ENCODE assay signal across 7 cellular contexts in genomic region chr3:52831500-52832301, GRCh38. TPM values are rescaled to one million over a fixed set of nuclear protein-coding genes. Genes with fewer than 3 reads are reported as not detected.
DNase-seq lines count a peak whose midpoint lies in the region; ATAC-seq and TF ChIP-seq lines count a peak whose summit lies in the region.

No MANE protein-coding gene starts in this region.

- H3K4me1 ChIP-seq in foreskin keratinocyte: no peaks in the 10 kb centered on the region

- H3K27me3 ChIP-seq in HL-60 (ENCODE audit: insufficient read depth, poor library complexity, severe bottlenecking) (no peaks in the 10 kb centered on the region), foreskin keratinocyte (peaks cover 2% of the 10 kb centered on the region)

- DNase-seq in HL-60 (ENCODE audit: low read depth in 1 of 2, low spot score in 1 of 2) (peak; percentile 46 to 77), SK-MEL-5 (ENCODE audit: low read depth, low spot score) (peak; percentile 54), foreskin keratinocyte (peak; percentile 33 to 64), stromal cell of bone marrow (ENCODE audit: low read depth) (peak; percentile 50)

- H3K27ac ChIP-seq in HL-60 (replicated peaks) (no peak overlapping the region), foreskin keratinocyte (no peak overlapping the region)

- peak; percentile 84 for ATAC-seq in foreskin keratinocyte
- no peak for ATAC-seq in HG03135 (IDR thresholded peaks at IDR 0.05; ENCODE audit: unreplicated experiment)
- no peak for ATAC-seq in GM18873 (IDR thresholded peaks at IDR 0.05; ENCODE audit: low FRiP score, unreplicated experiment)
- ATAC-seq in HG02981 (IDR thresholded peaks at IDR 0.05; ENCODE audit: unreplicated experiment): no peak

- in situ Hi-C loops in SK-MEL-5 (cut with HindIII; ENCODE audit: low pct_unique_long_range_greater_than_20kb, low sequenced_read_pairs): no loop called here

- H3K4me3 ChIP-seq in HL-60 (replicated peaks; ENCODE audit: insufficient read depth, low read length): no peak overlapping the region

- TF ChIP-seq CTCF in HL-60 (IDR thresholded peaks at IDR 0.05; ENCODE audit: insufficient read depth, low read length) (no peak), foreskin keratinocyte (conservative IDR thresholded peaks at IDR 0.05) (no peak)

RNA-seq across cellular contexts. Expression of gene ITIH4, which starts 1.2 kb away (rescaled TPM):
- total RNA-seq in SK-MEL-5 (2014; rRNA removed; shearing (Covaris generic)): 0.21 TPM in 1 of 2 replicates, not detected in the other
- polyA plus RNA-seq in SK-MEL-5 (2015; cell fraction: cytosol; rRNA removed): 0.04 and 0.15 TPM in 2 replicates
- 3.4 and 18.4 TPM in 2 replicates for polyA plus RNA-seq in SK-MEL-5 (2015; cell fraction: nucleus; rRNA removed)
- 0.18 and 0.95 TPM in 2 replicates for total RNA-seq in foreskin keratinocyte
- polyA plus RNA-seq in foreskin keratinocyte: 0.35 and 0.63 TPM in 2 replicates

RNA-seq across cellular contexts. Expression of gene MUSTN1, which starts 3.1 kb away (rescaled TPM):
- 0.43 TPM in 1 of 2 replicates, not detected in the other for total RNA-seq in SK-MEL-5 (2014; rRNA removed; shearing (Covaris generic))
- polyA plus RNA-seq in SK-MEL-5 (2015; cell fraction: cytosol; rRNA removed): not detected in 2 replicates
- 7.9 and 8.4 TPM in 2 replicates for polyA plus RNA-seq in SK-MEL-5 (2015; cell fraction: nucleus; rRNA removed)
- total RNA-seq in foreskin keratinocyte: 0.65 and 1.2 TPM in 2 replicates
- polyA plus RNA-seq in foreskin keratinocyte: 0.80 and 0.84 TPM in 2 replicates

RNA-seq across cellular contexts. Expression of gene ITIH3, which starts 37.1 kb away (rescaled TPM):
- total RNA-seq in SK-MEL-5 (2014; rRNA removed; shearing (Covaris generic)): 0.26 TPM in 1 of 2 replicates, not detected in the other
- polyA plus RNA-seq in SK-MEL-5 (2015; cell fraction: cytosol; rRNA removed): 0.04 and 0.36 TPM in 2 replicates
- not detected in 2 replicates for polyA plus RNA-seq in SK-MEL-5 (2015; cell fraction: nucleus; rRNA removed)
- not detected in 2 replicates for total RNA-seq in foreskin keratinocyte
- not detected in 2 replicates for polyA plus RNA-seq in foreskin keratinocyte

RNA-seq across cellular contexts. Expression of gene ITIH1, which starts 54.3 kb away (rescaled TPM):
- not detected in 2 replicates for total RNA-seq in SK-MEL-5 (2014; rRNA removed; shearing (Covaris generic))
- not detected in 2 replicates for polyA plus RNA-seq in SK-MEL-5 (2015; cell fraction: cytosol; rRNA removed)
- not detected in 2 replicates for polyA plus RNA-seq in SK-MEL-5 (2015; cell fraction: nucleus; rRNA removed)
- not detected in 2 replicates for total RNA-seq in foreskin keratinocyte
- polyA plus RNA-seq in foreskin keratinocyte: not detected in 2 replicates
